ENCODE assay signal across 1 cellular context in the genomic region with DNA sequence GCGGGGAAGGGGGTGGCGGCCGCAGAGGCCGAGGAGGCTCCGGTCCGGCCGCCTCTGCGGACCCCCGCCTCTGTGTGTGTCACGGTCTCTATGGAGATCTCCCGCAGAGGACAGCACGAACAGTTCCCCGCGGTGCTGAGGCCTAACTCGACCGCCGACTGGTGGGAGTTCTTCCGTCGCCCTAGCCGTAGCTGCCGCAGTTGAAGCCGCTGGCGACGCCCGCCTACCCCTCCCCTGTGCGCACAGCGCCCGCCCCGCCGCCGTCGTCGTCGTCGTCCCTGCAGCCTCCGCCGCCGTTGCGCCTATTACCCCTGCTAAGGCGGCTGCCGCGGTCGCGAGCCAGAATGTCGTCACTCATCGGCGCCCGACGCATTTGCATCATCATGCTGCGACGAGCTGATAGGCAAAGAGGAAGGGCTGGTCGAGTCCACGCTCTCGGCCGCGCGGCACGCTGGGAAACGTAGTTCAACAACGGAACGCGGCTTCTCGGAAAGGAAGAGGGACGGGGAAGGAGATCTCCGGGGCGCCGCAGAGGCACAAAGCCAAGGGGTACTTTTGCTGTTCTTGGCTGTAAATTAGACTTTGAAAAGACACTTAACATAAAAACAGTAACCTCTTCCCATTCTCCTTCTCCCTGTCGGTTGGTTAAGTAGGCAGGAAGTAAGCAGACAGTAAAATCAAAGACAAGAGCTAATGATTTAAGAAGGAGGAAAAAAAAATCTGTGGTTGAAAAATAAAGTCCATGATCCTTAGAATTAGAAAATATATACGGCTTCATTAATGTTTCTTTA.
A peak's percentile ranks its signal among the peaks of the same experiment; 100 is the strongest.
TF ChIP-seq lines count a peak whose summit lies in the region.

A gene (minus strand): TSS at position 346 of the 791 bp plus-strand sequence. CDS start 538 bp downstream, outside the sequence.

TF ChIP-seq in K562, 482 proteins besides CTCF, POLR2A, EP300 and RAD21 (continued from another document and continues in another):
- TF ChIP-seq, protein P1, sequence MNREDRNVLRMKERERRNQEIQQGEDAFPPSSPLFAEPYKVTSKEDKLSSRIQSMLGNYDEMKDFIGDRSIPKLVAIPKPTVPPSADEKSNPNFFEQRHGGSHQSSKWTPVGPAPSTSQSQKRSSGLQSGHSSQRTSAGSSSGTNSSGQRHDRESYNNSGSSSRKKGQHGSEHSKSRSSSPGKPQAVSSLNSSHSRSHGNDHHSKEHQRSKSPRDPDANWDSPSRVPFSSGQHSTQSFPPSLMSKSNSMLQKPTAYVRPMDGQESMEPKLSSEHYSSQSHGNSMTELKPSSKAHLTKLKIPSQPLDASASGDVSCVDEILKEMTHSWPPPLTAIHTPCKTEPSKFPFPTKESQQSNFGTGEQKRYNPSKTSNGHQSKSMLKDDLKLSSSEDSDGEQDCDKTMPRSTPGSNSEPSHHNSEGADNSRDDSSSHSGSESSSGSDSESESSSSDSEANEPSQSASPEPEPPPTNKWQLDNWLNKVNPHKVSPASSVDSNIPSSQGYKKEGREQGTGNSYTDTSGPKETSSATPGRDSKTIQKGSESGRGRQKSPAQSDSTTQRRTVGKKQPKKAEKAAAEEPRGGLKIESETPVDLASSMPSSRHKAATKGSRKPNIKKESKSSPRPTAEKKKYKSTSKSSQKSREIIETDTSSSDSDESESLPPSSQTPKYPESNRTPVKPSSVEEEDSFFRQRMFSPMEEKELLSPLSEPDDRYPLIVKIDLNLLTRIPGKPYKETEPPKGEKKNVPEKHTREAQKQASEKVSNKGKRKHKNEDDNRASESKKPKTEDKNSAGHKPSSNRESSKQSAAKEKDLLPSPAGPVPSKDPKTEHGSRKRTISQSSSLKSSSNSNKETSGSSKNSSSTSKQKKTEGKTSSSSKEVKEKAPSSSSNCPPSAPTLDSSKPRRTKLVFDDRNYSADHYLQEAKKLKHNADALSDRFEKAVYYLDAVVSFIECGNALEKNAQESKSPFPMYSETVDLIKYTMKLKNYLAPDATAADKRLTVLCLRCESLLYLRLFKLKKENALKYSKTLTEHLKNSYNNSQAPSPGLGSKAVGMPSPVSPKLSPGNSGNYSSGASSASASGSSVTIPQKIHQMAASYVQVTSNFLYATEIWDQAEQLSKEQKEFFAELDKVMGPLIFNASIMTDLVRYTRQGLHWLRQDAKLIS (CRISPR knock-in tag; IDR thresholded peaks at IDR 0.05): 0 out of 2 replicates have a peak, but pooled peaks have one; percentile 56
- TF ChIP-seq, protein P2, sequence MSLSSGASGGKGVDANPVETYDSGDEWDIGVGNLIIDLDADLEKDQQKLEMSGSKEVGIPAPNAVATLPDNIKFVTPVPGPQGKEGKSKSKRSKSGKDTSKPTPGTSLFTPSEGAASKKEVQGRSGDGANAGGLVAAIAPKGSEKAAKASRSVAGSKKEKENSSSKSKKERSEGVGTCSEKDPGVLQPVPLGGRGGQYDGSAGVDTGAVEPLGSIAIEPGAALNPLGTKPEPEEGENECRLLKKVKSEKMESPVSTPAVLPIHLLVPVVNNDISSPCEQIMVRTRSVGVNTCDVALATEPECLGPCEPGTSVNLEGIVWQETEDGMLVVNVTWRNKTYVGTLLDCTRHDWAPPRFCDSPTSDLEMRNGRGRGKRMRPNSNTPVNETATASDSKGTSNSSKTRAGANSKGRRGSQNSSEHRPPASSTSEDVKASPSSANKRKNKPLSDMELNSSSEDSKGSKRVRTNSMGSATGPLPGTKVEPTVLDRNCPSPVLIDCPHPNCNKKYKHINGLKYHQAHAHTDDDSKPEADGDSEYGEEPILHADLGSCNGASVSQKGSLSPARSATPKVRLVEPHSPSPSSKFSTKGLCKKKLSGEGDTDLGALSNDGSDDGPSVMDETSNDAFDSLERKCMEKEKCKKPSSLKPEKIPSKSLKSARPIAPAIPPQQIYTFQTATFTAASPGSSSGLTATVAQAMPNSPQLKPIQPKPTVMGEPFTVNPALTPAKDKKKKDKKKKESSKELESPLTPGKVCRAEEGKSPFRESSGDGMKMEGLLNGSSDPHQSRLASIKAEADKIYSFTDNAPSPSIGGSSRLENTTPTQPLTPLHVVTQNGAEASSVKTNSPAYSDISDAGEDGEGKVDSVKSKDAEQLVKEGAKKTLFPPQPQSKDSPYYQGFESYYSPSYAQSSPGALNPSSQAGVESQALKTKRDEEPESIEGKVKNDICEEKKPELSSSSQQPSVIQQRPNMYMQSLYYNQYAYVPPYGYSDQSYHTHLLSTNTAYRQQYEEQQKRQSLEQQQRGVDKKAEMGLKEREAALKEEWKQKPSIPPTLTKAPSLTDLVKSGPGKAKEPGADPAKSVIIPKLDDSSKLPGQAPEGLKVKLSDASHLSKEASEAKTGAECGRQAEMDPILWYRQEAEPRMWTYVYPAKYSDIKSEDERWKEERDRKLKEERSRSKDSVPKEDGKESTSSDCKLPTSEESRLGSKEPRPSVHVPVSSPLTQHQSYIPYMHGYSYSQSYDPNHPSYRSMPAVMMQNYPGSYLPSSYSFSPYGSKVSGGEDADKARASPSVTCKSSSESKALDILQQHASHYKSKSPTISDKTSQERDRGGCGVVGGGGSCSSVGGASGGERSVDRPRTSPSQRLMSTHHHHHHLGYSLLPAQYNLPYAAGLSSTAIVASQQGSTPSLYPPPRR (CRISPR knock-in tag; IDR thresholded peaks at IDR 0.05; ENCODE audit: borderline replicate concordance): peak; percentile 40; the same call in 1 of the 2 replicates
- TF ChIP-seq MAZ (CRISPR knock-in tag; conservative IDR thresholded peaks at IDR 0.05 in 1 of 2, IDR thresholded peaks at IDR 0.05 in 1 of 2) (peak; percentile 74 to 92), ZFP36 (IDR thresholded peaks at IDR 0.05; ENCODE audit: low read depth, low read length, partially characterized antibody) (no peak), GTF2F1 (IDR thresholded peaks at IDR 0.05; ENCODE audit: low read depth, low read length) (peak; percentile 88; the same call in 1 of the 2 replicates), RBM34 (IDR thresholded peaks at IDR 0.05; ENCODE audit: borderline replicate concordance, insufficient read depth, low read length) (no peak), TAF9B (IDR thresholded peaks at IDR 0.05; ENCODE audit: partially characterized antibody) (peak; percentile 68), CREB1 (IDR thresholded peaks at IDR 0.05) (peak; percentile 100), CREB1 (CRISPR knock-in tag; IDR thresholded peaks at IDR 0.05) (peak; percentile 100), NR3C1 (CRISPR knock-in tag; IDR thresholded peaks at IDR 0.05) (no peak), RHOXF2B (CRISPR knock-in tag; conservative IDR thresholded peaks at IDR 0.05) (peak; percentile 42; the same call in 1 of the 2 replicates), PRPF4 (IDR thresholded peaks at IDR 0.05; ENCODE audit: insufficient read depth, low read depth, low read length, poor library complexity, severe bottlenecking) (peak; percentile 60), ZNF184 (CRISPR knock-in tag; IDR thresholded peaks at IDR 0.05) (no peak), YBX1 (IDR thresholded peaks at IDR 0.05) (no peak), KLF1 (tag; IDR thresholded peaks at IDR 0.05) (peak; percentile 70; the same call in 1 of the 2 replicates), ZNF354B (CRISPR knock-in tag; IDR thresholded peaks at IDR 0.05) (no peak), ZNF263 (CRISPR knock-in tag; IDR thresholded peaks at IDR 0.05; ENCODE audit: borderline replicate concordance) (no peak), SIN3B (IDR thresholded peaks at IDR 0.05; ENCODE audit: low read depth) (peak; percentile 92), ZNF507 (tag; conservative IDR thresholded peaks at IDR 0.05) (no peak), THRAP3 (IDR thresholded peaks at IDR 0.05; ENCODE audit: borderline replicate concordance) (no peak), ZBTB7A (IDR thresholded peaks at IDR 0.05; ENCODE audit: borderline replicate concordance, control insufficient read depth, low read depth, low read length) (no peak; the same call in 1 of the 2 replicates), RB1 (IDR thresholded peaks at IDR 0.05; ENCODE audit: low read depth) (peak; percentile 82), COPS2 (conservative IDR thresholded peaks at IDR 0.05) (no peak), TAL1 (IDR thresholded peaks at IDR 0.05) (0 out of 2 replicates have a peak, but pooled peaks have one; percentile 4), ETS2 (tag; IDR thresholded peaks at IDR 0.05; ENCODE audit: borderline replicate concordance, poor library complexity, severe bottlenecking) (no peak), NR1H2 (CRISPR knock-in tag; IDR thresholded peaks at IDR 0.05) (no peak; the same call in none of the 2 replicates), ZNF12 (CRISPR knock-in tag; IDR thresholded peaks at IDR 0.05) (no peak; the same call in 1 of the 2 replicates), ZNF583 (CRISPR knock-in tag; IDR thresholded peaks at IDR 0.05) (peak; percentile 35), ZNF586 (CRISPR knock-in tag; conservative IDR thresholded peaks at IDR 0.05) (no peak)
- TF ChIP-seq, protein P3, sequence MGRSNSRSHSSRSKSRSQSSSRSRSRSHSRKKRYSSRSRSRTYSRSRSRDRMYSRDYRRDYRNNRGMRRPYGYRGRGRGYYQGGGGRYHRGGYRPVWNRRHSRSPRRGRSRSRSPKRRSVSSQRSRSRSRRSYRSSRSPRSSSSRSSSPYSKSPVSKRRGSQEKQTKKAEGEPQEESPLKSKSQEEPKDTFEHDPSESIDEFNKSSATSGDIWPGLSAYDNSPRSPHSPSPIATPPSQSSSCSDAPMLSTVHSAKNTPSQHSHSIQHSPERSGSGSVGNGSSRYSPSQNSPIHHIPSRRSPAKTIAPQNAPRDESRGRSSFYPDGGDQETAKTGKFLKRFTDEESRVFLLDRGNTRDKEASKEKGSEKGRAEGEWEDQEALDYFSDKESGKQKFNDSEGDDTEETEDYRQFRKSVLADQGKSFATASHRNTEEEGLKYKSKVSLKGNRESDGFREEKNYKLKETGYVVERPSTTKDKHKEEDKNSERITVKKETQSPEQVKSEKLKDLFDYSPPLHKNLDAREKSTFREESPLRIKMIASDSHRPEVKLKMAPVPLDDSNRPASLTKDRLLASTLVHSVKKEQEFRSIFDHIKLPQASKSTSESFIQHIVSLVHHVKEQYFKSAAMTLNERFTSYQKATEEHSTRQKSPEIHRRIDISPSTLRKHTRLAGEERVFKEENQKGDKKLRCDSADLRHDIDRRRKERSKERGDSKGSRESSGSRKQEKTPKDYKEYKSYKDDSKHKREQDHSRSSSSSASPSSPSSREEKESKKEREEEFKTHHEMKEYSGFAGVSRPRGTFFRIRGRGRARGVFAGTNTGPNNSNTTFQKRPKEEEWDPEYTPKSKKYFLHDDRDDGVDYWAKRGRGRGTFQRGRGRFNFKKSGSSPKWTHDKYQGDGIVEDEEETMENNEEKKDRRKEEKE (IDR thresholded peaks at IDR 0.05; ENCODE audit: borderline replicate concordance in 1 of 2, control insufficient read depth in 1 of 2, low read depth in 2 of 2, low read length in 1 of 2): peak in 1 of 2 experiments; percentile 98; a peak in 2 of 4 replicates
- TF ChIP-seq, protein P4, sequence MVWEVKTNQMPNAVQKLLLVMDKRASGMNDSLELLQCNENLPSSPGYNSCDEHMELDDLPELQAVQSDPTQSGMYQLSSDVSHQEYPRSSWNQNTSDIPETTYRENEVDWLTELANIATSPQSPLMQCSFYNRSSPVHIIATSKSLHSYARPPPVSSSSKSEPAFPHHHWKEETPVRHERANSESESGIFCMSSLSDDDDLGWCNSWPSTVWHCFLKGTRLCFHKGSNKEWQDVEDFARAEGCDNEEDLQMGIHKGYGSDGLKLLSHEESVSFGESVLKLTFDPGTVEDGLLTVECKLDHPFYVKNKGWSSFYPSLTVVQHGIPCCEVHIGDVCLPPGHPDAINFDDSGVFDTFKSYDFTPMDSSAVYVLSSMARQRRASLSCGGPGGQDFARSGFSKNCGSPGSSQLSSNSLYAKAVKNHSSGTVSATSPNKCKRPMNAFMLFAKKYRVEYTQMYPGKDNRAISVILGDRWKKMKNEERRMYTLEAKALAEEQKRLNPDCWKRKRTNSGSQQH (CRISPR knock-in tag; IDR thresholded peaks at IDR 0.05): no peak
- TF ChIP-seq, protein P5, sequence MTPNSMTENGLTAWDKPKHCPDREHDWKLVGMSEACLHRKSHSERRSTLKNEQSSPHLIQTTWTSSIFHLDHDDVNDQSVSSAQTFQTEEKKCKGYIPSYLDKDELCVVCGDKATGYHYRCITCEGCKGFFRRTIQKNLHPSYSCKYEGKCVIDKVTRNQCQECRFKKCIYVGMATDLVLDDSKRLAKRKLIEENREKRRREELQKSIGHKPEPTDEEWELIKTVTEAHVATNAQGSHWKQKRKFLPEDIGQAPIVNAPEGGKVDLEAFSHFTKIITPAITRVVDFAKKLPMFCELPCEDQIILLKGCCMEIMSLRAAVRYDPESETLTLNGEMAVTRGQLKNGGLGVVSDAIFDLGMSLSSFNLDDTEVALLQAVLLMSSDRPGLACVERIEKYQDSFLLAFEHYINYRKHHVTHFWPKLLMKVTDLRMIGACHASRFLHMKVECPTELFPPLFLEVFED (CRISPR knock-in tag; conservative IDR thresholded peaks at IDR 0.05): no peak
